Comparison of ENCODE assay signal across 8 cellular contexts in genomic region chr9:127567898-127568617, GRCh38. TPM values are rescaled to one million over a fixed set of nuclear protein-coding genes. Genes with fewer than 3 reads are reported as not detected.
DNase-seq lines count a peak whose midpoint lies in the region; ATAC-seq and TF ChIP-seq lines count a peak whose summit lies in the region.

No MANE protein-coding gene starts in this region.

- H3K27ac Mint-ChIP-seq in CD4-positive, CD25-positive, alpha-beta regulatory T cell = peak overlapping the region in 2 of 3 donors; percentile 62 to 68

- TF ChIP-seq CTCF in body of pancreas (IDR thresholded peaks at IDR 0.05) (peak in 1 of 7 experiments; percentile 2), suprapubic skin (IDR thresholded peaks at IDR 0.05) (no peak)

- TF ChIP-seq RAD21 in Ishikawa (IDR thresholded peaks at IDR 0.05; ENCODE audit: low read depth) = no peak

- H3K27me3 Mint-ChIP-seq in CD4-positive, CD25-positive, alpha-beta regulatory T cell = no peaks in the 10 kb centered on the region

- no peak for ATAC-seq in CD4-positive, CD25-positive, alpha-beta regulatory T cell (ENCODE audit: low read depth in 2 of 2)
- no peak for ATAC-seq in body of pancreas
- ATAC-seq in GM18861 (IDR thresholded peaks at IDR 0.05; ENCODE audit: unreplicated experiment) = no peak
- no peak for ATAC-seq in GM19351 (IDR thresholded peaks at IDR 0.05; ENCODE audit: unreplicated experiment)

- intact Hi-C loops in body of pancreas (cut with DNase I) = no loop called here

- peaks cover 37% of the 10 kb centered on the region for H3K4me1 ChIP-seq in CD4-positive, CD25-positive, alpha-beta regulatory T cell (ENCODE audit: control insufficient read depth, insufficient read depth, low read length, poor library complexity, severe bottlenecking)
- H3K4me1 ChIP-seq in body of pancreas (peaks cover 71% of the 10 kb centered on the region), suprapubic skin (peaks cover 74% of the 10 kb centered on the region)

- H3K4me3 ChIP-seq in CD4-positive, CD25-positive, alpha-beta regulatory T cell (ENCODE audit: low read depth, low read length) = no peak overlapping the region
- H3K4me3 ChIP-seq in body of pancreas (peak overlapping the region; percentile 91 to 95), suprapubic skin (peak overlapping the region; percentile 76)

- peak in 1 of 3 donors; percentile 22 for DNase-seq in CD4-positive, CD25-positive, alpha-beta regulatory T cell
- DNase-seq in body of pancreas = peak in 1 of 4 donors; percentile 40
- peak; percentile 54 for DNase-seq in left kidney (ENCODE audit: low read depth, low spot score)
- DNase-seq in suprapubic skin (ENCODE audit: low spot score in 2 of 2) = peak in 1 of 2 donors; percentile 79
- no peak for DNase-seq in Ammon's horn (ENCODE audit: low spot score)

- no peaks in the 10 kb centered on the region for H3K27me3 ChIP-seq in CD4-positive, CD25-positive, alpha-beta regulatory T cell (ENCODE audit: control insufficient read depth, insufficient read depth, low read length)
- no peaks in the 10 kb centered on the region for H3K27me3 ChIP-seq in body of pancreas
- no peaks in the 10 kb centered on the region for H3K27me3 ChIP-seq in suprapubic skin

- peak overlapping the region; percentile 49 to 97 (median 78) for H3K4me3 Mint-ChIP-seq in CD4-positive, CD25-positive, alpha-beta regulatory T cell

- H3K9me3 Mint-ChIP-seq in CD4-positive, CD25-positive, alpha-beta regulatory T cell = no peaks in the 10 kb centered on the region

- peaks cover 8 to 31% (median 12%) of the 10 kb centered on the region in 4 donors for H3K4me1 Mint-ChIP-seq in CD4-positive, CD25-positive, alpha-beta regulatory T cell

- H3K36me3 Mint-ChIP-seq in CD4-positive, CD25-positive, alpha-beta regulatory T cell = peaks cover 1% of the 10 kb centered on the region

- no peaks in the 10 kb centered on the region for H3K36me3 ChIP-seq in CD4-positive, CD25-positive, alpha-beta regulatory T cell (ENCODE audit: control insufficient read depth, insufficient read depth, low read length)
- no peaks in the 10 kb centered on the region for H3K36me3 ChIP-seq in body of pancreas (replicated peaks in 1 of 2; ENCODE audit: insufficient read depth in 1 of 2, low read depth in 2 of 2)
- no peaks in the 10 kb centered on the region for H3K36me3 ChIP-seq in suprapubic skin

- no peak overlapping the region for H3K27ac ChIP-seq in CD4-positive, CD25-positive, alpha-beta regulatory T cell (ENCODE audit: insufficient read depth, low read length, poor library complexity, severe bottlenecking)
- peak overlapping the region; percentile 74 to 100 (median 96) for H3K27ac ChIP-seq in body of pancreas
- H3K27ac ChIP-seq in suprapubic skin = peak overlapping the region; percentile 97

- no peak for TF ChIP-seq POLR2A in body of pancreas (IDR thresholded peaks at IDR 0.05)
- TF ChIP-seq POLR2A in suprapubic skin (IDR thresholded peaks at IDR 0.05) = no peak

- WGBS in body of pancreas, 2 donors = 0 to 4% methylated on average over 8 to 33 of the region's 33 CpGs
- WGBS in suprapubic skin = 0% methylated on average over 6 of the region's 33 CpGs

- TF ChIP-seq EP300 in Ishikawa (IDR thresholded peaks at IDR 0.05; ENCODE audit: borderline replicate concordance) (no peak), suprapubic skin (IDR thresholded peaks at IDR 0.05) (no peak)

- H3K9me3 ChIP-seq in CD4-positive, CD25-positive, alpha-beta regulatory T cell (ENCODE audit: control insufficient read depth in 2 of 2, low read length in 2 of 2) = no peaks in the 10 kb centered on the region
- H3K9me3 ChIP-seq in body of pancreas (no peaks in the 10 kb centered on the region), suprapubic skin (no peaks in the 10 kb centered on the region)

TF ChIP-seq in Ishikawa, 13 proteins besides CTCF, POLR2A, EP300 and RAD21:
- TF ChIP-seq NFIC (IDR thresholded peaks at IDR 0.05) = no peak
- peak; percentile 46; the same call in 1 of the 2 replicates for TF ChIP-seq TAF1 (IDR thresholded peaks at IDR 0.05; ENCODE audit: low read depth)
- TF ChIP-seq, protein P1, sequence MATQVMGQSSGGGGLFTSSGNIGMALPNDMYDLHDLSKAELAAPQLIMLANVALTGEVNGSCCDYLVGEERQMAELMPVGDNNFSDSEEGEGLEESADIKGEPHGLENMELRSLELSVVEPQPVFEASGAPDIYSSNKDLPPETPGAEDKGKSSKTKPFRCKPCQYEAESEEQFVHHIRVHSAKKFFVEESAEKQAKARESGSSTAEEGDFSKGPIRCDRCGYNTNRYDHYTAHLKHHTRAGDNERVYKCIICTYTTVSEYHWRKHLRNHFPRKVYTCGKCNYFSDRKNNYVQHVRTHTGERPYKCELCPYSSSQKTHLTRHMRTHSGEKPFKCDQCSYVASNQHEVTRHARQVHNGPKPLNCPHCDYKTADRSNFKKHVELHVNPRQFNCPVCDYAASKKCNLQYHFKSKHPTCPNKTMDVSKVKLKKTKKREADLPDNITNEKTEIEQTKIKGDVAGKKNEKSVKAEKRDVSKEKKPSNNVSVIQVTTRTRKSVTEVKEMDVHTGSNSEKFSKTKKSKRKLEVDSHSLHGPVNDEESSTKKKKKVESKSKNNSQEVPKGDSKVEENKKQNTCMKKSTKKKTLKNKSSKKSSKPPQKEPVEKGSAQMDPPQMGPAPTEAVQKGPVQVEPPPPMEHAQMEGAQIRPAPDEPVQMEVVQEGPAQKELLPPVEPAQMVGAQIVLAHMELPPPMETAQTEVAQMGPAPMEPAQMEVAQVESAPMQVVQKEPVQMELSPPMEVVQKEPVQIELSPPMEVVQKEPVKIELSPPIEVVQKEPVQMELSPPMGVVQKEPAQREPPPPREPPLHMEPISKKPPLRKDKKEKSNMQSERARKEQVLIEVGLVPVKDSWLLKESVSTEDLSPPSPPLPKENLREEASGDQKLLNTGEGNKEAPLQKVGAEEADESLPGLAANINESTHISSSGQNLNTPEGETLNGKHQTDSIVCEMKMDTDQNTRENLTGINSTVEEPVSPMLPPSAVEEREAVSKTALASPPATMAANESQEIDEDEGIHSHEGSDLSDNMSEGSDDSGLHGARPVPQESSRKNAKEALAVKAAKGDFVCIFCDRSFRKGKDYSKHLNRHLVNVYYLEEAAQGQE (IDR thresholded peaks at IDR 0.05; ENCODE audit: low read depth) = no peak
- TF ChIP-seq TCF12 (IDR thresholded peaks at IDR 0.05; ENCODE audit: low read depth) = no peak
- peak; percentile 73 for TF ChIP-seq MAX (IDR thresholded peaks at IDR 0.05)
- no peak for TF ChIP-seq USF1 (IDR thresholded peaks at IDR 0.05)
- TF ChIP-seq CEBPB (IDR thresholded peaks at IDR 0.05) = no peak
- no peak for TF ChIP-seq CREB1 (IDR thresholded peaks at IDR 0.05; ENCODE audit: low read depth)
- TF ChIP-seq ZBTB7A (IDR thresholded peaks at IDR 0.05; ENCODE audit: low read depth) = peak; percentile 88

RNA-seq across cellular contexts. Expression of gene STXBP1, which starts 44.0 kb away (rescaled TPM):
- total RNA-seq in CD4-positive, CD25-positive, alpha-beta regulatory T cell = 1.3 TPM
- polyA plus RNA-seq in CD4-positive, CD25-positive, alpha-beta regulatory T cell = 1 to 10 TPM in 1 of 4 donors, under 1 TPM in 3; 0.07 to 1.3 (median 0.19) TPM
- total RNA-seq in body of pancreas (10 to 100 TPM; 34.5 to 39.9 TPM), suprapubic skin (10 to 100 TPM; 18.4 to 28.2 (median 24.5) TPM)
